In genomic region chr5:3034881-3035280, GRCh38 we compare ENCODE assay signal across 41 cellular contexts.
"Had no signal": no experiment of that assay in that cellular context is flagged by ENCODE, and none has a peak within 500 bp of the region (broad histone marks: within the 10 kb centered on the region; RNA-seq: fewer than 3 reads in every experiment).

No MANE protein-coding gene starts in this region.

- H3K4me1 ChIP-seq: adrenal gland, ascending aorta, body of pancreas, breast epithelium had no signal

- H3K36me3 ChIP-seq: adrenal gland, ascending aorta, brain microvascular endothelial cell, breast epithelium, cardiac muscle cell had no signal

- H3K27ac ChIP-seq: adrenal gland, ascending aorta, body of pancreas, brain microvascular endothelial cell, breast epithelium, cardiac muscle cell had no signal

- DNase-seq: activated effector memory CD4-positive, alpha-beta T cell treated with anti-CD3 and anti-CD28 coated beads, Interleukin-2, amount 50 U/mL, for 16 hours; activated effector memory CD4-positive, alpha-beta T cell treated with Interleukin-2 at 50 U/mL for 16 hours; activated gamma-delta T cell; activated gamma-delta T cell treated with Interleukin-2 at 50 U/mL for 16 hours; activated naive CD4-positive, alpha-beta T cell; activated naive CD4-positive, alpha-beta T cell treated with anti-CD3 and anti-CD28 coated beads for 36 hours; activated naive CD4-positive, alpha-beta T cell treated with anti-CD3 and anti-CD28 coated beads, Interleukin-2, amount 10 ng/mL, durations not matched to agents 7 days and 5 days; activated naive CD4-positive, alpha-beta T cell treated with anti-CD3 and anti-CD28 coated beads, Interleukin-2, amount 50 U/mL, for 16 hours; activated naive CD4-positive, alpha-beta T cell treated with Interleukin-2 at 50 U/mL for 16 hours; activated naive CD8-positive, alpha-beta T cell treated with anti-CD3 and anti-CD28 coated beads for 36 hours; activated naive CD8-positive, alpha-beta T cell treated with anti-CD3 and anti-CD28 coated beads, Interleukin-2, amount 10 ng/mL, durations not matched to agents 7 days and 5 days; activated naive CD8-positive, alpha-beta T cell treated with anti-CD3 and anti-CD28 coated beads, Interleukin-2, amount 50 U/mL, for 24 hours; activated T-cell treated with anti-CD3 and anti-CD28 coated beads for 4 hours; activated T-cell treated with anti-CD3 and anti-CD28 coated beads, Interleukin-2, amount 50 U/mL, for 1 hour; activated T-cell treated with anti-CD3 and anti-CD28 coated beads, Interleukin-2, amount 50 U/mL, for 24 hours; activated T-cell treated with anti-CD3 and anti-CD28 coated beads, Interleukin-2, amount 50 U/mL, for 4 hours; activated T-cell treated with anti-CD3 and anti-CD28 coated beads, Interleukin-2, amount 50 U/mL, for 48 hours; activated T-cell treated with anti-CD3 and anti-CD28 coated beads, Interleukin-2, amount 50 U/mL, for 72 hours; amniotic stem cell; amygdala; anterior cingulate cortex; aorta; body of pancreas; brain microvascular endothelial cell; caudate nucleus; central memory CD4-positive, alpha-beta T cell; cerebellar nuclear complex had no signal

- H3K27ac Mint-ChIP-seq: activated naive CD4-positive, alpha-beta T cell treated with anti-CD3 and anti-CD28 coated beads for 36 hours; activated naive CD4-positive, alpha-beta T cell treated with anti-CD3 and anti-CD28 coated beads, Interleukin-2, amount 10 ng/mL, durations not matched to agents 7 days and 5 days; activated naive CD4-positive, alpha-beta T cell treated with anti-CD3 and anti-CD28 coated beads, Interleukin-2, amount 50 U/mL, for 24 hours; activated naive CD4-positive, alpha-beta T cell treated with anti-CD3 and anti-CD28 coated beads, Interleukin-2, amount 50 U/mL, for 72 hours; activated naive CD8-positive, alpha-beta T cell; activated naive CD8-positive, alpha-beta T cell treated with anti-CD3 and anti-CD28 coated beads for 36 hours; activated naive CD8-positive, alpha-beta T cell treated with anti-CD3 and anti-CD28 coated beads, Interleukin-2, amount 10 ng/mL, durations not matched to agents 7 days and 5 days; activated naive CD8-positive, alpha-beta T cell treated with anti-CD3 and anti-CD28 coated beads, Interleukin-2, amount 50 U/mL, for 24 hours; activated T-cell treated with anti-CD3 and anti-CD28 coated beads, Interleukin-2, amount 50 U/mL, for 24 hours; activated T-cell treated with anti-CD3 and anti-CD28 coated beads, Interleukin-2, amount 50 U/mL, for 72 hours; activated T-helper 1 cell treated with anti-CD3 and anti-CD28 coated beads, Interleukin-12 subunit alpha, Interleukin-12 subunit beta, Interleukin-2, Interleukin-4 antibody, amounts not matched to agents 30 ng/mL and 10 ng/mL and 1 ng/mL, durations not matched to agents 14 hours and 24 hours and 36 hours; activated T-helper 17 cell treated with anti-CD3 and anti-CD28 coated beads, Interleukin-2, amount 50 U/mL, for 72 hours; activated T-helper 2 cell treated with anti-CD3 and anti-CD28 coated beads, Interferon-gamma antibody, Interleukin-2, Interleukin-4, amounts not matched to agents 10 μg/mL and 5 μg/mL and 100 μg/mL, durations not matched to agents 14 hours and 24 hours and 36 hours; brain had no signal

- H3K27me3 ChIP-seq: adrenal gland, ascending aorta, body of pancreas, brain microvascular endothelial cell, breast epithelium, cardiac muscle cell had no signal

- H3K9me3 Mint-ChIP-seq: activated naive CD4-positive, alpha-beta T cell treated with anti-CD3 and anti-CD28 coated beads, Interleukin-2, amount 50 U/mL, for 24 hours; activated naive CD8-positive, alpha-beta T cell treated with anti-CD3 and anti-CD28 coated beads for 36 hours; activated naive CD8-positive, alpha-beta T cell treated with anti-CD3 and anti-CD28 coated beads, Interleukin-2, amount 50 U/mL, for 24 hours had no signal

- H3K36me3 Mint-ChIP-seq: activated naive CD4-positive, alpha-beta T cell treated with anti-CD3 and anti-CD28 coated beads, Interleukin-2, amount 10 ng/mL, durations not matched to agents 7 days and 5 days; activated naive CD4-positive, alpha-beta T cell treated with anti-CD3 and anti-CD28 coated beads, Interleukin-2, amount 50 U/mL, for 24 hours; activated naive CD4-positive, alpha-beta T cell treated with anti-CD3 and anti-CD28 coated beads, Interleukin-2, amount 50 U/mL, for 72 hours; activated naive CD8-positive, alpha-beta T cell; activated naive CD8-positive, alpha-beta T cell treated with anti-CD3 and anti-CD28 coated beads for 36 hours; activated naive CD8-positive, alpha-beta T cell treated with anti-CD3 and anti-CD28 coated beads, Interleukin-2, amount 10 ng/mL, durations not matched to agents 7 days and 5 days; brain had no signal

- H3K4me1 Mint-ChIP-seq: activated naive CD4-positive, alpha-beta T cell treated with anti-CD3 and anti-CD28 coated beads, Interleukin-2, amount 10 ng/mL, durations not matched to agents 7 days and 5 days; activated naive CD4-positive, alpha-beta T cell treated with anti-CD3 and anti-CD28 coated beads, Interleukin-2, amount 50 U/mL, for 24 hours; activated naive CD8-positive, alpha-beta T cell treated with anti-CD3 and anti-CD28 coated beads for 36 hours; activated naive CD8-positive, alpha-beta T cell treated with anti-CD3 and anti-CD28 coated beads, Interleukin-2, amount 10 ng/mL, durations not matched to agents 7 days and 5 days; activated naive CD8-positive, alpha-beta T cell treated with anti-CD3 and anti-CD28 coated beads, Interleukin-2, amount 50 U/mL, for 24 hours; activated T-helper 17 cell treated with anti-CD3 and anti-CD28 coated beads, Interleukin-2, amount 50 U/mL, for 72 hours; central memory CD8-positive, alpha-beta T cell had no signal

- H3K4me3 Mint-ChIP-seq: activated naive CD4-positive, alpha-beta T cell treated with anti-CD3 and anti-CD28 coated beads for 36 hours; activated naive CD4-positive, alpha-beta T cell treated with anti-CD3 and anti-CD28 coated beads, Interleukin-2, amount 10 ng/mL, durations not matched to agents 7 days and 5 days; activated naive CD4-positive, alpha-beta T cell treated with anti-CD3 and anti-CD28 coated beads, Interleukin-2, amount 50 U/mL, for 24 hours; activated naive CD8-positive, alpha-beta T cell; activated naive CD8-positive, alpha-beta T cell treated with anti-CD3 and anti-CD28 coated beads for 36 hours; activated naive CD8-positive, alpha-beta T cell treated with anti-CD3 and anti-CD28 coated beads, Interleukin-2, amount 10 ng/mL, durations not matched to agents 7 days and 5 days; activated naive CD8-positive, alpha-beta T cell treated with anti-CD3 and anti-CD28 coated beads, Interleukin-2, amount 50 U/mL, for 24 hours; activated T-cell treated with anti-CD3 and anti-CD28 coated beads, Interleukin-2, amount 50 U/mL, for 24 hours; activated T-cell treated with anti-CD3 and anti-CD28 coated beads, Interleukin-2, amount 50 U/mL, for 4 hours; activated T-cell treated with anti-CD3 and anti-CD28 coated beads, Interleukin-2, amount 50 U/mL, for 72 hours; activated T-helper 1 cell treated with anti-CD3 and anti-CD28 coated beads, Interleukin-12 subunit alpha, Interleukin-12 subunit beta, Interleukin-2, Interleukin-4 antibody, amounts not matched to agents 30 ng/mL and 10 ng/mL and 1 ng/mL, durations not matched to agents 14 hours and 24 hours and 36 hours; activated T-helper 17 cell treated with anti-CD3 and anti-CD28 coated beads, Interleukin-2, amount 50 U/mL, for 72 hours; brain; central memory CD8-positive, alpha-beta T cell had no signal

- H3K27me3 Mint-ChIP-seq: activated naive CD4-positive, alpha-beta T cell treated with anti-CD3 and anti-CD28 coated beads, Interleukin-2, amount 10 ng/mL, durations not matched to agents 7 days and 5 days; activated naive CD4-positive, alpha-beta T cell treated with anti-CD3 and anti-CD28 coated beads, Interleukin-2, amount 50 U/mL, for 24 hours; activated naive CD8-positive, alpha-beta T cell; activated naive CD8-positive, alpha-beta T cell treated with anti-CD3 and anti-CD28 coated beads for 36 hours; activated naive CD8-positive, alpha-beta T cell treated with anti-CD3 and anti-CD28 coated beads, Interleukin-2, amount 10 ng/mL, durations not matched to agents 7 days and 5 days; activated naive CD8-positive, alpha-beta T cell treated with anti-CD3 and anti-CD28 coated beads, Interleukin-2, amount 50 U/mL, for 24 hours; activated T-cell treated with anti-CD3 and anti-CD28 coated beads, Interleukin-2, amount 50 U/mL, for 24 hours; activated T-helper 17 cell treated with anti-CD3 and anti-CD28 coated beads, Interleukin-2, amount 50 U/mL, for 72 hours; central memory CD8-positive, alpha-beta T cell had no signal

- ATAC-seq: activated naive CD4-positive, alpha-beta T cell treated with anti-CD3 and anti-CD28 coated beads, Interleukin-2, amount 50 U/mL, for 72 hours; activated naive CD8-positive, alpha-beta T cell treated with anti-CD3 and anti-CD28 coated beads, Interleukin-2, amount 50 U/mL, for 24 hours; activated T-cell treated with anti-CD3 and anti-CD28 coated beads, Interleukin-2, amount 50 U/mL, for 4 hours; activated T-cell treated with anti-CD3 and anti-CD28 coated beads, Interleukin-2, amount 50 U/mL, for 72 hours; activated T-helper 17 cell treated with anti-CD3 and anti-CD28 coated beads, Interleukin-2, amount 50 U/mL, for 72 hours; body of pancreas had no signal

- H3K4me3 ChIP-seq: adrenal gland, ascending aorta, body of pancreas, breast epithelium, cardiac muscle cell had no signal

- H3K9me3 ChIP-seq: adrenal gland, ascending aorta, body of pancreas, breast epithelium had no signal

- FAIRE-seq: astrocyte, bronchial epithelial cell had no signal
